ENCODE assay signal across 1 cellular context in genomic region chr1:116836099-116836498, GRCh38.
TF ChIP-seq lines count a peak whose summit lies in the region.

No MANE protein-coding gene starts in this region.

TF ChIP-seq in WTC11, 78 proteins besides CTCF, POLR2A, EP300 and RAD21 (continued from another document):
- TF ChIP-seq FOXJ3 (CRISPR knock-in tag; IDR thresholded peaks at IDR 0.05; ENCODE audit: borderline replicate concordance) = no peak
- no peak for TF ChIP-seq FOXP1 (CRISPR knock-in tag; IDR thresholded peaks at IDR 0.05; ENCODE audit: borderline replicate concordance)
- TF ChIP-seq ATF1 (CRISPR knock-in tag; IDR thresholded peaks at IDR 0.05) = no peak
- no peak for TF ChIP-seq E2F5 (CRISPR knock-in tag; IDR thresholded peaks at IDR 0.05)
- no peak for TF ChIP-seq NFE2L1 (CRISPR knock-in tag; IDR thresholded peaks at IDR 0.05)
- TF ChIP-seq ZMAT4 (CRISPR knock-in tag; IDR thresholded peaks at IDR 0.05) = no peak
- TF ChIP-seq ZNF512 (CRISPR knock-in tag; IDR thresholded peaks at IDR 0.05; ENCODE audit: borderline replicate concordance) = no peak
- TF ChIP-seq ZBTB21 (CRISPR knock-in tag; IDR thresholded peaks at IDR 0.05; ENCODE audit: borderline replicate concordance) = no peak
- no peak for TF ChIP-seq CREM (CRISPR knock-in tag; IDR thresholded peaks at IDR 0.05)
- no peak for TF ChIP-seq ATF6 (CRISPR knock-in tag; IDR thresholded peaks at IDR 0.05)
TF ChIP-seq in WTC11: peak in this region for 0.
